Comparison of ENCODE assay signal across 1 cellular context in genomic region chr11:118109231-118109630, GRCh38.
TF ChIP-seq lines count a peak whose summit lies in the region.

No MANE protein-coding gene starts in this region.

TF ChIP-seq in H1, 55 proteins besides CTCF, POLR2A, EP300 and RAD21:
- TF ChIP-seq RXRA (IDR thresholded peaks at IDR 0.05; ENCODE audit: insufficient read depth, low read depth, low read length), result no peak
- TF ChIP-seq, protein P1, sequence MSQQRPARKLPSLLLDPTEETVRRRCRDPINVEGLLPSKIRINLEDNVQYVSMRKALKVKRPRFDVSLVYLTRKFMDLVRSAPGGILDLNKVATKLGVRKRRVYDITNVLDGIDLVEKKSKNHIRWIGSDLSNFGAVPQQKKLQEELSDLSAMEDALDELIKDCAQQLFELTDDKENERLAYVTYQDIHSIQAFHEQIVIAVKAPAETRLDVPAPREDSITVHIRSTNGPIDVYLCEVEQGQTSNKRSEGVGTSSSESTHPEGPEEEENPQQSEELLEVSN (IDR thresholded peaks at IDR 0.05), result no peak
- no peak for TF ChIP-seq KDM1A (IDR thresholded peaks at IDR 0.05; ENCODE audit: borderline replicate concordance, low read length)
- TF ChIP-seq SIX5 (IDR thresholded peaks at IDR 0.05; ENCODE audit: low read depth, low read length), result no peak
- TF ChIP-seq, protein P2, sequence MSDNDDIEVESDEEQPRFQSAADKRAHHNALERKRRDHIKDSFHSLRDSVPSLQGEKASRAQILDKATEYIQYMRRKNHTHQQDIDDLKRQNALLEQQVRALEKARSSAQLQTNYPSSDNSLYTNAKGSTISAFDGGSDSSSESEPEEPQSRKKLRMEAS (IDR thresholded peaks at IDR 0.05), result no peak
- TF ChIP-seq POU5F1 (IDR thresholded peaks at IDR 0.05; ENCODE audit: low read depth, low read length), result no peak
- no peak for TF ChIP-seq JUND (IDR thresholded peaks at IDR 0.05; ENCODE audit: low read length)
- TF ChIP-seq TBP (IDR thresholded peaks at IDR 0.05; ENCODE audit: low read depth, low read length), result no peak
- TF ChIP-seq SP1 (IDR thresholded peaks at IDR 0.05; ENCODE audit: low read depth, low read length), result no peak
- no peak for TF ChIP-seq RFX5 (IDR thresholded peaks at IDR 0.05; ENCODE audit: borderline replicate concordance, low read depth, low read length)
- TF ChIP-seq SP2 (IDR thresholded peaks at IDR 0.05; ENCODE audit: low read length), result no peak
- no peak for TF ChIP-seq HDAC2 (IDR thresholded peaks at IDR 0.05; ENCODE audit: borderline replicate concordance in 1 of 2, low read depth in 2 of 2, low read length in 2 of 2)
- TF ChIP-seq TEAD4 (IDR thresholded peaks at IDR 0.05; ENCODE audit: low read depth, low read length), result no peak
- no peak for TF ChIP-seq YY1 (IDR thresholded peaks at IDR 0.05; ENCODE audit: low read depth, low read length)
- no peak for TF ChIP-seq CHD1 (IDR thresholded peaks at IDR 0.05; ENCODE audit: low read depth, low read length)
- TF ChIP-seq, protein P3, sequence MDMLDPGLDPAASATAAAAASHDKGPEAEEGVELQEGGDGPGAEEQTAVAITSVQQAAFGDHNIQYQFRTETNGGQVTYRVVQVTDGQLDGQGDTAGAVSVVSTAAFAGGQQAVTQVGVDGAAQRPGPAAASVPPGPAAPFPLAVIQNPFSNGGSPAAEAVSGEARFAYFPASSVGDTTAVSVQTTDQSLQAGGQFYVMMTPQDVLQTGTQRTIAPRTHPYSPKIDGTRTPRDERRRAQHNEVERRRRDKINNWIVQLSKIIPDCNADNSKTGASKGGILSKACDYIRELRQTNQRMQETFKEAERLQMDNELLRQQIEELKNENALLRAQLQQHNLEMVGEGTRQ (IDR thresholded peaks at IDR 0.05; ENCODE audit: low read length), result no peak
- TF ChIP-seq EGR1 (IDR thresholded peaks at IDR 0.05; ENCODE audit: borderline replicate concordance, low read depth, low read length), result no peak
- no peak for TF ChIP-seq SIRT6 (IDR thresholded peaks at IDR 0.05; ENCODE audit: low read length)
- TF ChIP-seq FOSL1 (IDR thresholded peaks at IDR 0.05; ENCODE audit: insufficient read depth, low read depth, low read length), result no peak
